Comparison of ENCODE assay signal across 8 cellular contexts in genomic region chr17:27352481-27353460, GRCh38. TPM values are rescaled to one million over a fixed set of nuclear protein-coding genes. Genes with fewer than 3 reads are reported as not detected.
DNase-seq lines count a peak whose midpoint lies in the region; ATAC-seq and TF ChIP-seq lines count a peak whose summit lies in the region.

No MANE protein-coding gene starts in this region.

- RAD21 ChIA-PET in HCT116 (lab: Charles Lee; ENCODE audit: low non-redundant PET in 1 of 2, low total read pairs in 2 of 2, uncharacterized antibody in 2 of 2, unreplicated experiment in 2 of 2): interaction anchor here in 1 of 2 experiments (2.4 kb wide), 1 partner anchor 249 kb away, joined by 7 read pairs; no protein-coding TSS in a partner anchor

- H3K9me3 ChIP-seq in HCT116 (ENCODE audit: control insufficient read depth in 1 of 2, insufficient read depth in 1 of 2, low read depth in 1 of 2, low read length in 2 of 2): no peaks in the 10 kb centered on the region
- no peaks in the 10 kb centered on the region for H3K9me3 ChIP-seq in WERI-Rb-1 (ENCODE audit: severe bottlenecking)
- no peaks in the 10 kb centered on the region for H3K9me3 ChIP-seq in gastroesophageal sphincter

- no peak for TF ChIP-seq RAD21 in HCT116 (IDR thresholded peaks at IDR 0.05; ENCODE audit: low read depth)

- TF ChIP-seq CTCF in HCT116 (IDR thresholded peaks at IDR 0.05 in 2 of 3, conservative IDR thresholded peaks at IDR 0.05 in 1 of 3; ENCODE audit: borderline replicate concordance in 1 of 3, insufficient read depth in 1 of 3, low read depth in 2 of 3, low read length in 2 of 3) (no peak), WERI-Rb-1 (IDR thresholded peaks at IDR 0.05; ENCODE audit: low read depth, low read length) (no peak), gastroesophageal sphincter (IDR thresholded peaks at IDR 0.05) (no peak)

- no peaks in the 10 kb centered on the region for H3K36me3 ChIP-seq in HCT116 (ENCODE audit: control insufficient read depth in 1 of 2, insufficient read depth in 2 of 2, low read length in 2 of 2)
- no peaks in the 10 kb centered on the region for H3K36me3 ChIP-seq in WERI-Rb-1
- H3K36me3 ChIP-seq in gastroesophageal sphincter: no peaks in the 10 kb centered on the region

- TF ChIP-seq POLR2A in HCT116 (IDR thresholded peaks at IDR 0.05; ENCODE audit: borderline replicate concordance, extremely low read depth, insufficient read depth, insufficient read length): peak; percentile 20
- no peak for TF ChIP-seq POLR2A in gastroesophageal sphincter (IDR thresholded peaks at IDR 0.05)

- peak overlapping the region; percentile 98 for H3K9ac ChIP-seq in HCT116 (ENCODE audit: low read length)

- peak overlapping the region; percentile 87 for H3K4me2 ChIP-seq in HCT116 (ENCODE audit: low read length)

- ATAC-seq in HCT116: no peak
- no peak for ATAC-seq in gastroesophageal sphincter
- no peak for ATAC-seq in GM18520 (IDR thresholded peaks at IDR 0.05; ENCODE audit: unreplicated experiment)

- H4K20me1 ChIP-seq in HCT116 (ENCODE audit: insufficient read depth): no peaks in the 10 kb centered on the region

- DNase-seq in HCT116 (ENCODE audit: low read depth, low spot score) (no peak), WERI-Rb-1 (no peak), NCI-H1105 (lab: John Stamatoyannopoulos, UW) (no peak), NOMO-1 treated with DMSO at 0.1 percent for 48 hours (lab: John Stamatoyannopoulos, UW; ENCODE audit: unreplicated experiment) (no peak), CD1c-positive myeloid dendritic cell (ENCODE audit: extremely low spot score) (no peak)

- POLR2A ChIA-PET in HCT116 (lab: Charles Lee): no interaction called here

- H3K9me2 ChIP-seq in HCT116 (ENCODE audit: insufficient read depth): no peaks in the 10 kb centered on the region

- H3K27ac ChIP-seq in HCT116 (ENCODE audit: low read depth, low read length): peak overlapping the region; percentile 93
- peak overlapping the region; percentile 78 for H3K27ac ChIP-seq in WERI-Rb-1
- H3K27ac ChIP-seq in gastroesophageal sphincter: peak overlapping the region; percentile 81 to 94 (median 91)
- H3K27ac ChIP-seq in skin epidermis: peak overlapping the region; percentile 46 to 97 (median 92)

- H3K79me2 ChIP-seq in HCT116 (ENCODE audit: insufficient read depth, low read length): peaks cover 26% of the 10 kb centered on the region

- H3K27me3 ChIP-seq in HCT116 (ENCODE audit: insufficient read depth, low read length): no peaks in the 10 kb centered on the region
- H3K27me3 ChIP-seq in WERI-Rb-1 (ENCODE audit: insufficient read depth, low read depth, severe bottlenecking): no peaks in the 10 kb centered on the region
- H3K27me3 ChIP-seq in gastroesophageal sphincter: no peaks in the 10 kb centered on the region

- CTCF ChIA-PET in HCT116 (lab: Charles Lee): interaction anchor here (0.8 to 1.1 kb wide), 4 partner anchors 12 to 116 kb away, joined by 3 to 4 read pairs (median 3); no protein-coding TSS in a partner anchor

- intact Hi-C loops in HCT116 (cut with micrococcal nuclease): loop anchor here (1.0 to 5.0 kb wide), 3 partner anchors 29 to 300 kb away; no protein-coding TSS in a partner anchor

- TSS peak; percentile 72 for BruUV-seq in HCT116 (replicated peaks; lab: Mats Ljungman, UMichigan)

- TF ChIP-seq EP300 in gastroesophageal sphincter (IDR thresholded peaks at IDR 0.05): no peak

- H3K4me1 ChIP-seq in HCT116 (ENCODE audit: control insufficient read depth in 1 of 2, insufficient read depth in 2 of 2, low read length in 2 of 2) (peaks cover 31 to 56% of the 10 kb centered on the region in 2 experiments), gastroesophageal sphincter (peaks cover 0 to 35% (median 7%) of the 10 kb centered on the region in 3 donors)

- H2AFZ ChIP-seq in HCT116 (ENCODE audit: low read depth, low read length, poor library complexity, severe bottlenecking): no peak overlapping the region

- H3K4me3 ChIP-seq in HCT116 (replicated peaks in 1 of 2; ENCODE audit: low read depth in 1 of 2, low read length in 2 of 2) (peak overlapping the region; percentile 85 to 95), WERI-Rb-1 (ENCODE audit: low read depth, low read length) (peak overlapping the region; percentile 82), gastroesophageal sphincter (peak overlapping the region; percentile 61 to 65), skin epidermis (peak overlapping the region; percentile 45 to 62 (median 57))

- WGBS in gastroesophageal sphincter (ENCODE audit: low coverage in 1 of 2), 2 donors: 35 to 64% methylated on average over 8 to 11 of the region's 17 CpGs

TF ChIP-seq in HCT116, 20 proteins besides CTCF, POLR2A, EP300 and RAD21:
- TF ChIP-seq EZH2phosphoT487 (IDR thresholded peaks at IDR 0.05; ENCODE audit: borderline replicate concordance) (no peak), JUND (IDR thresholded peaks at IDR 0.05) (no peak), FOSL1 (IDR thresholded peaks at IDR 0.05; ENCODE audit: low read depth) (no peak), MAX (IDR thresholded peaks at IDR 0.05) (no peak), SIN3A (IDR thresholded peaks at IDR 0.05; ENCODE audit: low read depth) (no peak), EGR1 (IDR thresholded peaks at IDR 0.05; ENCODE audit: low read depth) (no peak), ZFX (IDR thresholded peaks at IDR 0.05) (no peak), EZH2 (IDR thresholded peaks at IDR 0.05) (no peak), ZNF274 (IDR thresholded peaks at IDR 0.05; ENCODE audit: low read depth, low read length) (no peak), YY1 (IDR thresholded peaks at IDR 0.05; ENCODE audit: extremely low read depth, insufficient replicate concordance, low read depth, low read length) (no peak), SRF (IDR thresholded peaks at IDR 0.05; ENCODE audit: low read depth) (no peak), CBX3 (IDR thresholded peaks at IDR 0.05; ENCODE audit: low read depth) (no peak), REST (IDR thresholded peaks at IDR 0.05; ENCODE audit: low read depth) (no peak), POLR2AphosphoS5 (IDR thresholded peaks at IDR 0.05; ENCODE audit: low read depth, low read length) (no peak; the same call in 1 of the 2 replicates), ZBTB33 (IDR thresholded peaks at IDR 0.05; ENCODE audit: extremely low read depth, insufficient replicate concordance, low read length) (no peak), ELF1 (IDR thresholded peaks at IDR 0.05; ENCODE audit: borderline replicate concordance, low read depth) (no peak), ATF3 (IDR thresholded peaks at IDR 0.05) (no peak), TCF7L2 (IDR thresholded peaks at IDR 0.05; ENCODE audit: borderline replicate concordance, extremely low read depth, insufficient read depth, insufficient read length) (no peak), SP1 (IDR thresholded peaks at IDR 0.05; ENCODE audit: low read depth) (no peak), CEBPB (IDR thresholded peaks at IDR 0.05; ENCODE audit: low read depth) (no peak)
TF ChIP-seq in HCT116: peak in this region for 0.

RNA-seq across cellular contexts. Expression of gene WSB1, which starts 58.9 kb away (rescaled TPM):
- 88.0 TPM for total RNA-seq in HCT116 (2021; ENCODE audit: unreplicated experiment)
- 68.8 and 74.3 TPM in 2 replicates for polyA plus RNA-seq in HCT116 (2012)
- 100 to 1,000 TPM in 2 of 4 donors, 10 to 100 TPM in 2; 74.2 to 200 (median 133) TPM for total RNA-seq in gastroesophageal sphincter
